14 cellular contexts compared by ENCODE assay signal in genomic region chr10:86592413-86592812, GRCh38.
DNase-seq lines count a peak whose midpoint lies in the region; ATAC-seq and TF ChIP-seq lines count a peak whose summit lies in the region.
"Had no signal": no experiment of that assay in that cellular context is flagged by ENCODE, and none has a peak within 500 bp of the region (broad histone marks: within the 10 kb centered on the region; RNA-seq: fewer than 3 reads in every experiment).

No MANE protein-coding gene starts in this region.

- H3K27ac ChIP-seq in 22Rv1 (no peak overlapping the region), testis (no peak overlapping the region)
- H3K27ac ChIP-seq: ascending aorta had no signal

- intact Hi-C loops in testis (cut with DNase I; ENCODE audit: low total_unique reads) = no loop called here

- no peaks in the 10 kb centered on the region for H3K4me1 ChIP-seq in testis

- no peak for TF ChIP-seq POLR2A in testis (IDR thresholded peaks at IDR 0.05)

- H3K9me3 ChIP-seq in testis = no peaks in the 10 kb centered on the region
- H3K9me3 ChIP-seq: ascending aorta had no signal

- H3K4me3 ChIP-seq in H7 (ENCODE audit: insufficient read depth, low read depth, low read length) (no peak overlapping the region), testis (no peak overlapping the region)
- H3K4me3 ChIP-seq: ascending aorta had no signal

- H3K27me3 ChIP-seq in H7 (ENCODE audit: control insufficient read depth, insufficient read depth, low read length) (no peaks in the 10 kb centered on the region), testis (no peaks in the 10 kb centered on the region)
- H3K27me3 ChIP-seq: ascending aorta had no signal

- ATAC-seq in HG03025 (IDR thresholded peaks at IDR 0.05; ENCODE audit: low FRiP score, unreplicated experiment) (no peak), HG02759 (IDR thresholded peaks at IDR 0.05; ENCODE audit: unreplicated experiment) (no peak)
- ATAC-seq: activated T-cell treated with anti-CD3 and anti-CD28 coated beads, Interleukin-2, amount 50 U/mL, for 72 hours; stimulated activated naive B cell treated with anti-CD40 and anti-IgM and Interleukin-4, amounts not matched to agents 10 μg/mL and 1 μg/mL and 100 μg/mL, for 72 hours had no signal

- DNase-seq in H7 = peak; percentile 57
- peak; percentile 14 for DNase-seq in SW480 (ENCODE audit: low spot score)
- DNase-seq in iPS-NIHi11 (ENCODE audit: low spot score) = peak; percentile 47
- DNase-seq in SKM-1 treated with dmso at 0.1 percent for 144 hours (lab: John Stamatoyannopoulos, UW; ENCODE audit: unreplicated experiment) = no peak
- no peak for DNase-seq in testis
- DNase-seq: activated CD4-positive, alpha-beta T cell treated with anti-CD3 and anti-CD28 coated beads for 48 hours; activated T-cell treated with anti-CD3 and anti-CD28 coated beads, Interleukin-2, amount 50 U/mL, for 72 hours; stimulated activated CD4-positive, alpha-beta T cell treated with anti-CD3 and anti-CD28 coated beads, Interleukin-1b, Interleukin-23, amount 100 ng/mL, for 48 hours; stimulated activated naive B cell treated with anti-CD40 and anti-IgM and Interleukin-4, amounts not matched to agents 10 μg/mL and 1 μg/mL and 100 μg/mL, for 72 hours; SW 1271 had no signal

- H3K36me3 ChIP-seq in H7 (replicated peaks; ENCODE audit: control insufficient read depth, insufficient read depth, low read length) (no peaks in the 10 kb centered on the region), testis (ENCODE audit: low read depth, missing control alignments) (no peaks in the 10 kb centered on the region)
- H3K36me3 ChIP-seq: ascending aorta had no signal

- 90 to 93% methylated on average over 3 to 4 of the region's 4 CpGs for WGBS in testis, 2 donors

- peak; percentile 17; the same call in 1 of the 2 replicates for TF ChIP-seq CTCF in 22Rv1 (IDR thresholded peaks at IDR 0.05)
- no peak for TF ChIP-seq CTCF in testis (IDR thresholded peaks at IDR 0.05)

Comparison
In these comparisons a context has a peak if more than half of its experiments do, and no peak if none do; other contexts are left out.
1. DNase-seq: peak in H7 (single experiment), SW480 (single experiment) and iPS-NIHi11 (single experiment); none in SKM-1 treated with dmso at 0.1 percent for 144 hours (single experiment) and testis (single experiment).